Comparison of ENCODE assay signal across 11 cellular contexts in genomic region chr22:21876486-21877176, GRCh38. TPM values are rescaled to one million over a fixed set of nuclear protein-coding genes. Genes with fewer than 3 reads are reported as not detected.
DNase-seq lines count a peak whose midpoint lies in the region; ATAC-seq, FAIRE-seq and TF ChIP-seq lines count a peak whose summit lies in the region.
"Had no signal": no experiment of that assay in that cellular context is flagged by ENCODE, and none has a peak within 500 bp of the region (broad histone marks: within the 10 kb centered on the region; RNA-seq: fewer than 3 reads in every experiment).

No MANE protein-coding gene starts in this region.

- no peaks in the 10 kb centered on the region for H3K27me3 Mint-ChIP-seq in naive thymus-derived CD8-positive, alpha-beta T cell

- H3F3A ChIP-seq in MM.1S (ENCODE audit: insufficient read depth, low read length), result no peaks in the 10 kb centered on the region

- no peaks in the 10 kb centered on the region for H3K27me3 ChIP-seq in HL-60 (ENCODE audit: insufficient read depth, poor library complexity, severe bottlenecking)
- no peaks in the 10 kb centered on the region for H3K27me3 ChIP-seq in keratinocyte (ENCODE audit: control insufficient read depth, extremely low read depth, insufficient read depth, low read length)
- peaks cover 10% of the 10 kb centered on the region for H3K27me3 ChIP-seq in MM.1S (replicated peaks; ENCODE audit: insufficient read depth, low read length)
- H3K27me3 ChIP-seq: cardiac muscle cell had no signal

- peak overlapping the region in 1 of 10 donors; percentile 44 for H3K27ac Mint-ChIP-seq in naive thymus-derived CD8-positive, alpha-beta T cell

- no peak for TF ChIP-seq CTCF in HL-60 (IDR thresholded peaks at IDR 0.05; ENCODE audit: insufficient read depth, low read length)
- TF ChIP-seq CTCF in keratinocyte (optimal IDR thresholded peaks at IDR 0.05 in 1 of 3, IDR thresholded peaks at IDR 0.05 in 1 of 3, conservative IDR thresholded peaks at IDR 0.05 in 1 of 3; ENCODE audit: extremely low read depth in 1 of 3, insufficient read depth in 2 of 3, low read length in 3 of 3), result no peak
- TF ChIP-seq CTCF in MM.1S (IDR thresholded peaks at IDR 0.05; ENCODE audit: low read length), result no peak

- H2AFZ ChIP-seq in keratinocyte (ENCODE audit: control insufficient read depth, low read length) (no peak overlapping the region), MM.1S (ENCODE audit: low read length) (no peak overlapping the region)

- H3K4me2 ChIP-seq in keratinocyte (ENCODE audit: control insufficient read depth, extremely low read depth, insufficient read depth, low read depth, low read length) (no peak overlapping the region), MM.1S (ENCODE audit: low read depth, low read length) (no peak overlapping the region)

- H3K9me3 ChIP-seq in keratinocyte (ENCODE audit: control insufficient read depth, low read depth, low read length) (no peaks in the 10 kb centered on the region), MM.1S (replicated peaks; ENCODE audit: insufficient read depth, low read length) (no peaks in the 10 kb centered on the region)

- no peaks in the 10 kb centered on the region for H3K36me3 ChIP-seq in keratinocyte (ENCODE audit: control insufficient read depth in 2 of 2, extremely low read depth in 1 of 2, insufficient read depth in 2 of 2, low read length in 2 of 2)
- H3K36me3 ChIP-seq in MM.1S (replicated peaks; ENCODE audit: insufficient read depth, low read length), result no peaks in the 10 kb centered on the region
- H3K36me3 ChIP-seq: cardiac muscle cell had no signal

- no peak for FAIRE-seq in keratinocyte (lab: Jason Lieb, UNC)

- H3K79me2 ChIP-seq in keratinocyte (ENCODE audit: control insufficient read depth, insufficient read depth, low read length) (no peaks in the 10 kb centered on the region), MM.1S (ENCODE audit: low read length) (no peaks in the 10 kb centered on the region)

- DNase-seq in Ammon's horn (ENCODE audit: low spot score) (peak; percentile 21), HL-60 (ENCODE audit: low read depth in 1 of 2, low spot score in 1 of 2) (peak in 1 of 2 experiments; percentile 64), keratinocyte (ENCODE audit: low read depth, low spot score) (no peak), MM.1S (no peak), NK-92 (lab: John Stamatoyannopoulos, UW; ENCODE audit: unreplicated experiment) (no peak), NCI-H1417 treated with DMSO at 0.1 percent for 48 hours (lab: John Stamatoyannopoulos, UW) (no peak)
- DNase-seq in activated T-cell treated with anti-CD3 and anti-CD28 coated beads, Interleukin-2, amount 50 U/mL, for 48 hours, result peak; percentile 52 to 67
- DNase-seq in naive thymus-derived CD8-positive, alpha-beta T cell, result no peak
- DNase-seq: NCI-H1092 had no signal

- no peak for ATAC-seq in naive thymus-derived CD8-positive, alpha-beta T cell

- no peaks in the 10 kb centered on the region for H3K9me1 ChIP-seq in keratinocyte (ENCODE audit: control insufficient read depth, extremely low read depth, insufficient read depth, low read length)

- peak overlapping the region; percentile 42 for H3K27ac ChIP-seq in HL-60 (replicated peaks)
- H3K27ac ChIP-seq in keratinocyte (ENCODE audit: control insufficient read depth, insufficient read depth, low read length), result peak overlapping the region; percentile 26
- no peak overlapping the region for H3K27ac ChIP-seq in MM.1S (ENCODE audit: low read length)
- H3K27ac ChIP-seq: cardiac muscle cell, SK-N-MC had no signal

- H3K4me1 ChIP-seq in keratinocyte (ENCODE audit: control insufficient read depth, extremely low read depth, insufficient read depth, low read length) (peaks cover 4% of the 10 kb centered on the region), MM.1S (ENCODE audit: low read length) (no peaks in the 10 kb centered on the region)

- H3K4me1 Mint-ChIP-seq in naive thymus-derived CD8-positive, alpha-beta T cell, result peaks cover 0 to 6% (median 4%) of the 10 kb centered on the region in 4 donors

- dilution Hi-C loops in keratinocyte (cut with MboI; ENCODE audit: extremely low pct_ligation_motif_present, low sequenced_read_pairs), result no loop called here

- H3K9me2 ChIP-seq in MM.1S (replicated peaks; ENCODE audit: insufficient read depth, low read length), result no peaks in the 10 kb centered on the region

- H3K9ac ChIP-seq in keratinocyte (ENCODE audit: control insufficient read depth, extremely low read depth, insufficient read depth, low read length) (no peak overlapping the region), MM.1S (ENCODE audit: low read length) (no peak overlapping the region)

- H3K4me3 ChIP-seq in HL-60 (replicated peaks; ENCODE audit: insufficient read depth, low read length) (no peak overlapping the region), keratinocyte (ENCODE audit: control insufficient read depth in 2 of 3, extremely low read depth in 1 of 3, insufficient read depth in 2 of 3, low read depth in 1 of 3, low read length in 3 of 3) (no peak overlapping the region), MM.1S (ENCODE audit: low read length) (no peak overlapping the region)
- H3K4me3 ChIP-seq: cardiac muscle cell, SK-N-MC had no signal

- POLR2A ChIA-PET in naive thymus-derived CD8-positive, alpha-beta T cell (lab: Charles Lee), result no interaction called here

- H3K4me3 Mint-ChIP-seq in naive thymus-derived CD8-positive, alpha-beta T cell, result no peak overlapping the region

- no peaks in the 10 kb centered on the region for H3K9me3 Mint-ChIP-seq in naive thymus-derived CD8-positive, alpha-beta T cell

- H4K20me1 ChIP-seq in keratinocyte (ENCODE audit: control insufficient read depth, extremely low read depth, insufficient read depth, low read length) (no peaks in the 10 kb centered on the region), MM.1S (ENCODE audit: insufficient read depth, low read length) (no peaks in the 10 kb centered on the region)

- peaks cover 0 to 2% (median 0%) of the 10 kb centered on the region in 3 donors for H3K36me3 Mint-ChIP-seq in naive thymus-derived CD8-positive, alpha-beta T cell

RNA-seq across cellular contexts. Expression of gene MAPK1, which starts 9.2 kb away (rescaled TPM):
- polyA plus RNA-seq in keratinocyte, result 106 to 136 TPM (median 117 TPM) in 3 replicates
- 41.7 TPM for polyA plus RNA-seq in keratinocyte (2011; ENCODE audit: low read depth)
- polyA plus RNA-seq in keratinocyte (2011; cell fraction: cytosol; rRNA removed), result 66.1 and 140 TPM in 2 replicates
- 68.0 and 73.3 TPM in 2 replicates for polyA plus RNA-seq in keratinocyte (2011; cell fraction: nucleus; rRNA removed)
- polyA plus RNA-seq in keratinocyte (2012; ENCODE audit: low replicate concordance), result 44.3 and 71.7 TPM in 2 replicates
- 95.4 to 117 TPM (median 112 TPM) in 3 replicates for polyA minus RNA-seq in keratinocyte
- polyA minus RNA-seq in keratinocyte (2011; cell fraction: cytosol; rRNA and poly(A)+ RNA removed), result 31.1 TPM
- polyA minus RNA-seq in keratinocyte (2011; cell fraction: nucleus; rRNA and poly(A)+ RNA removed), result 22.8 and 44.6 TPM in 2 replicates
- total RNA-seq in naive thymus-derived CD8-positive, alpha-beta T cell, result 100 to 1,000 TPM; 119 TPM
- 10 to 100 TPM; 62.9 to 92.8 (median 78.9) TPM for polyA plus RNA-seq in naive thymus-derived CD8-positive, alpha-beta T cell

Comparison
In these comparisons a context has a peak if more than half of its experiments do, and no peak if none do; other contexts are left out.
1. DNase-seq: peak in Ammon's horn (single experiment) and activated T-cell treated with anti-CD3 and anti-CD28 coated beads, Interleukin-2, amount 50 U/mL, for 48 hours (2 of 2); none in keratinocyte (single experiment), naive thymus-derived CD8-positive, alpha-beta T cell (0 of 10), MM.1S (single experiment), NK-92 (single experiment) and NCI-H1417 treated with DMSO at 0.1 percent for 48 hours (single experiment).